In genomic region chr21:35457097-35457496, GRCh38 we compare ENCODE assay signal across 21 cellular contexts.
"Had no signal": no experiment of that assay in that cellular context is flagged by ENCODE, and none has a peak within 500 bp of the region (broad histone marks: within the 10 kb centered on the region; RNA-seq: fewer than 3 reads in every experiment).

No MANE protein-coding gene starts in this region.

- H3K9ac ChIP-seq: neural progenitor cell had no signal

- H2AFZ ChIP-seq: neural progenitor cell had no signal

- DNase-seq: activated gamma-delta T cell; activated T-cell treated with anti-CD3 and anti-CD28 coated beads for 4 hours; cerebellar nuclear complex; cortex of kidney; endodermal cell; heart right ventricle; lower lobe of right lung; mesendoderm; naive B cell; posterior cingulate gyrus; right lobe of liver; stimulated activated CD4-positive, alpha-beta T cell treated with anti-CD3 and anti-CD28 coated beads, Interleukin-2, amount 100 ng/mL, for 24 hours; T-helper 9 cell; testis; trophoblast cell had no signal

- ATAC-seq: heart right ventricle; left lobe of liver; lower lobe of right lung; right lobe of liver; stimulated activated memory B cell treated with anti-CD40 and anti-IgM and Interleukin-4, amounts not matched to agents 10 μg/mL and 1 μg/mL and 100 μg/mL, for 72 hours; WTC11 had no signal

- H3K36me3 ChIP-seq: heart right ventricle, lower lobe of right lung, neural progenitor cell, right lobe of liver, vagina had no signal

- H3K27me3 ChIP-seq: heart right ventricle, neural progenitor cell, right lobe of liver, testis, vagina had no signal

- H3K36me3 Mint-ChIP-seq: neural progenitor cell had no signal

- H3K4me1 Mint-ChIP-seq: neural progenitor cell had no signal

- H3K4me3 Mint-ChIP-seq: endodermal cell; naive B cell; neural progenitor cell; stimulated activated memory B cell treated with anti-CD40 and anti-IgM and Interleukin-4, amounts not matched to agents 10 μg/mL and 1 μg/mL and 100 μg/mL, for 72 hours; WTC11 had no signal

- H3K4me3 ChIP-seq: heart right ventricle, lower lobe of right lung, neural progenitor cell, right lobe of liver, skin epidermis, testis, vagina had no signal

- H3K4me2 ChIP-seq: neural progenitor cell had no signal

- H3K4me1 ChIP-seq: right lobe of liver, testis, vagina had no signal

- H3K27me3 Mint-ChIP-seq: naive B cell; stimulated activated memory B cell treated with anti-CD40 and anti-IgM and Interleukin-4, amounts not matched to agents 10 μg/mL and 1 μg/mL and 100 μg/mL, for 72 hours had no signal

- H3K27ac Mint-ChIP-seq: endodermal cell; naive B cell; neural progenitor cell; stimulated activated memory B cell treated with anti-CD40 and anti-IgM and Interleukin-4, amounts not matched to agents 10 μg/mL and 1 μg/mL and 100 μg/mL, for 72 hours; WTC11 had no signal

- H3K27ac ChIP-seq: heart right ventricle, lower lobe of right lung, neural progenitor cell, right lobe of liver, skin epidermis, testis, vagina had no signal

- H3K9me3 ChIP-seq: heart right ventricle, lower lobe of right lung, right lobe of liver, testis, vagina had no signal
